Comparison of ENCODE assay signal across 1 cellular context in the genomic region with DNA sequence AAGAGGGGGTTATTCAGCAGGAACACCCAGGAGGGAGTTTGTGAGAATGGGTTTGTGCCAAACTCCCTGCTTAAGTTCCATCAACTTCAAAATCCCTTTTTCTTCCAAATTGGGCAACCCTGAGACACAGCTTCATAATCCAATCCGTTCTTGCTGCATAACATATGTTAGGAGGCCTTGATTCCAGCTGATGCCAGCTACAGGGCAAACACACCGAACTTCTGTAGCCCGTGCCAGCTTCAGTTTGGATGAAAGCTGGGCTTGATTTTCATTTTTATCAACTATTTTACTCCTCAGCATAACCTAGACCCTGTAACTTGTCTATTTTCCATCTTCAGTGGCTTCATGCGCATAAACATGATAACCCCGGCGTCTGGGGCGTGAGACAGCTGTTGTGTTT.
TF ChIP-seq lines count a peak whose summit lies in the region.

No MANE protein-coding gene starts in this region.

TF ChIP-seq in H1, 55 proteins besides CTCF, POLR2A, EP300 and RAD21:
- no peak for TF ChIP-seq BRCA1 (IDR thresholded peaks at IDR 0.05; ENCODE audit: low read depth, low read length)
- no peak for TF ChIP-seq SP4 (IDR thresholded peaks at IDR 0.05; ENCODE audit: low read length)
- TF ChIP-seq SIRT6 (IDR thresholded peaks at IDR 0.05; ENCODE audit: low read length), result no peak
- no peak for TF ChIP-seq CHD1 (IDR thresholded peaks at IDR 0.05; ENCODE audit: low read depth, low read length)
- TF ChIP-seq, protein P1, sequence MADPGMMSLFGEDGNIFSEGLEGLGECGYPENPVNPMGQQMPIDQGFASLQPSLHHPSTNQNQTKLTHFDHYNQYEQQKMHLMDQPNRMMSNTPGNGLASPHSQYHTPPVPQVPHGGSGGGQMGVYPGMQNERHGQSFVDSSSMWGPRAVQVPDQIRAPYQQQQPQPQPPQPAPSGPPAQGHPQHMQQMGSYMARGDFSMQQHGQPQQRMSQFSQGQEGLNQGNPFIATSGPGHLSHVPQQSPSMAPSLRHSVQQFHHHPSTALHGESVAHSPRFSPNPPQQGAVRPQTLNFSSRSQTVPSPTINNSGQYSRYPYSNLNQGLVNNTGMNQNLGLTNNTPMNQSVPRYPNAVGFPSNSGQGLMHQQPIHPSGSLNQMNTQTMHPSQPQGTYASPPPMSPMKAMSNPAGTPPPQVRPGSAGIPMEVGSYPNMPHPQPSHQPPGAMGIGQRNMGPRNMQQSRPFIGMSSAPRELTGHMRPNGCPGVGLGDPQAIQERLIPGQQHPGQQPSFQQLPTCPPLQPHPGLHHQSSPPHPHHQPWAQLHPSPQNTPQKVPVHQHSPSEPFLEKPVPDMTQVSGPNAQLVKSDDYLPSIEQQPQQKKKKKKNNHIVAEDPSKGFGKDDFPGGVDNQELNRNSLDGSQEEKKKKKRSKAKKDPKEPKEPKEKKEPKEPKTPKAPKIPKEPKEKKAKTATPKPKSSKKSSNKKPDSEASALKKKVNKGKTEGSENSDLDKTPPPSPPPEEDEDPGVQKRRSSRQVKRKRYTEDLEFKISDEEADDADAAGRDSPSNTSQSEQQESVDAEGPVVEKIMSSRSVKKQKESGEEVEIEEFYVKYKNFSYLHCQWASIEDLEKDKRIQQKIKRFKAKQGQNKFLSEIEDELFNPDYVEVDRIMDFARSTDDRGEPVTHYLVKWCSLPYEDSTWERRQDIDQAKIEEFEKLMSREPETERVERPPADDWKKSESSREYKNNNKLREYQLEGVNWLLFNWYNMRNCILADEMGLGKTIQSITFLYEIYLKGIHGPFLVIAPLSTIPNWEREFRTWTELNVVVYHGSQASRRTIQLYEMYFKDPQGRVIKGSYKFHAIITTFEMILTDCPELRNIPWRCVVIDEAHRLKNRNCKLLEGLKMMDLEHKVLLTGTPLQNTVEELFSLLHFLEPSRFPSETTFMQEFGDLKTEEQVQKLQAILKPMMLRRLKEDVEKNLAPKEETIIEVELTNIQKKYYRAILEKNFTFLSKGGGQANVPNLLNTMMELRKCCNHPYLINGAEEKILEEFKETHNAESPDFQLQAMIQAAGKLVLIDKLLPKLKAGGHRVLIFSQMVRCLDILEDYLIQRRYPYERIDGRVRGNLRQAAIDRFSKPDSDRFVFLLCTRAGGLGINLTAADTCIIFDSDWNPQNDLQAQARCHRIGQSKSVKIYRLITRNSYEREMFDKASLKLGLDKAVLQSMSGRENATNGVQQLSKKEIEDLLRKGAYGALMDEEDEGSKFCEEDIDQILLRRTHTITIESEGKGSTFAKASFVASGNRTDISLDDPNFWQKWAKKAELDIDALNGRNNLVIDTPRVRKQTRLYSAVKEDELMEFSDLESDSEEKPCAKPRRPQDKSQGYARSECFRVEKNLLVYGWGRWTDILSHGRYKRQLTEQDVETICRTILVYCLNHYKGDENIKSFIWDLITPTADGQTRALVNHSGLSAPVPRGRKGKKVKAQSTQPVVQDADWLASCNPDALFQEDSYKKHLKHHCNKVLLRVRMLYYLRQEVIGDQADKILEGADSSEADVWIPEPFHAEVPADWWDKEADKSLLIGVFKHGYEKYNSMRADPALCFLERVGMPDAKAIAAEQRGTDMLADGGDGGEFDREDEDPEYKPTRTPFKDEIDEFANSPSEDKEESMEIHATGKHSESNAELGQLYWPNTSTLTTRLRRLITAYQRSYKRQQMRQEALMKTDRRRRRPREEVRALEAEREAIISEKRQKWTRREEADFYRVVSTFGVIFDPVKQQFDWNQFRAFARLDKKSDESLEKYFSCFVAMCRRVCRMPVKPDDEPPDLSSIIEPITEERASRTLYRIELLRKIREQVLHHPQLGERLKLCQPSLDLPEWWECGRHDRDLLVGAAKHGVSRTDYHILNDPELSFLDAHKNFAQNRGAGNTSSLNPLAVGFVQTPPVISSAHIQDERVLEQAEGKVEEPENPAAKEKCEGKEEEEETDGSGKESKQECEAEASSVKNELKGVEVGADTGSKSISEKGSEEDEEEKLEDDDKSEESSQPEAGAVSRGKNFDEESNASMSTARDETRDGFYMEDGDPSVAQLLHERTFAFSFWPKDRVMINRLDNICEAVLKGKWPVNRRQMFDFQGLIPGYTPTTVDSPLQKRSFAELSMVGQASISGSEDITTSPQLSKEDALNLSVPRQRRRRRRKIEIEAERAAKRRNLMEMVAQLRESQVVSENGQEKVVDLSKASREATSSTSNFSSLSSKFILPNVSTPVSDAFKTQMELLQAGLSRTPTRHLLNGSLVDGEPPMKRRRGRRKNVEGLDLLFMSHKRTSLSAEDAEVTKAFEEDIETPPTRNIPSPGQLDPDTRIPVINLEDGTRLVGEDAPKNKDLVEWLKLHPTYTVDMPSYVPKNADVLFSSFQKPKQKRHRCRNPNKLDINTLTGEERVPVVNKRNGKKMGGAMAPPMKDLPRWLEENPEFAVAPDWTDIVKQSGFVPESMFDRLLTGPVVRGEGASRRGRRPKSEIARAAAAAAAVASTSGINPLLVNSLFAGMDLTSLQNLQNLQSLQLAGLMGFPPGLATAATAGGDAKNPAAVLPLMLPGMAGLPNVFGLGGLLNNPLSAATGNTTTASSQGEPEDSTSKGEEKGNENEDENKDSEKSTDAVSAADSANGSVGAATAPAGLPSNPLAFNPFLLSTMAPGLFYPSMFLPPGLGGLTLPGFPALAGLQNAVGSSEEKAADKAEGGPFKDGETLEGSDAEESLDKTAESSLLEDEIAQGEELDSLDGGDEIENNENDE (IDR thresholded peaks at IDR 0.05; ENCODE audit: insufficient replicate concordance, low read length), result no peak
- no peak for TF ChIP-seq NRF1 (IDR thresholded peaks at IDR 0.05; ENCODE audit: low read depth, low read length)
- no peak for TF ChIP-seq TCF12 (IDR thresholded peaks at IDR 0.05; ENCODE audit: low read depth, low read length)
- TF ChIP-seq HDAC6 (IDR thresholded peaks at IDR 0.05; ENCODE audit: low read depth, low read length), result no peak
- TF ChIP-seq TBP (IDR thresholded peaks at IDR 0.05; ENCODE audit: low read depth, low read length), result no peak
- no peak for TF ChIP-seq RFX5 (IDR thresholded peaks at IDR 0.05; ENCODE audit: borderline replicate concordance, low read depth, low read length)
- no peak for TF ChIP-seq HDAC2 (IDR thresholded peaks at IDR 0.05; ENCODE audit: borderline replicate concordance in 1 of 2, low read depth in 2 of 2, low read length in 2 of 2)
- no peak for TF ChIP-seq TAF7 (optimal IDR thresholded peaks at IDR 0.05; ENCODE audit: borderline replicate concordance, low read depth, low read length)
- TF ChIP-seq TEAD4 (IDR thresholded peaks at IDR 0.05; ENCODE audit: low read depth, low read length), result no peak
- TF ChIP-seq GABPA (IDR thresholded peaks at IDR 0.05; ENCODE audit: borderline replicate concordance, insufficient read depth, low read length), result no peak
- no peak for TF ChIP-seq SP1 (IDR thresholded peaks at IDR 0.05; ENCODE audit: low read depth, low read length)
TF ChIP-seq in H1: peak in this region for 0.
